Comparison of ENCODE assay signal across 31 cellular contexts in genomic region chr9:18749711-18750110, GRCh38.
A peak's percentile ranks its signal among the peaks of the same experiment; 100 is the strongest.
DNase-seq lines count a peak whose midpoint lies in the region; ATAC-seq and TF ChIP-seq lines count a peak whose summit lies in the region.
"Had no signal": no experiment of that assay in that cellular context is flagged by ENCODE, and none has a peak within 500 bp of the region (broad histone marks: within the 10 kb centered on the region; RNA-seq: fewer than 3 reads in every experiment).

No MANE protein-coding gene starts in this region.

- intact Hi-C loops in thyroid gland (cut with DNase I) = no loop called here

- H3K27ac ChIP-seq in Karpas-422 (ENCODE audit: low read length) = no peak overlapping the region
- H3K27ac ChIP-seq in thyroid gland = peak overlapping the region in 1 of 3 donors; percentile 32
- H3K27ac ChIP-seq: 22Rv1; A549; BLaER1; BLaER1 treated with 17β-estradiol and CSF1 and Interleukin-3, amounts not matched to agents 10 nM and 100 nM; C4-2B had no signal

- ATAC-seq in HG02938 (IDR thresholded peaks at IDR 0.05; ENCODE audit: unreplicated experiment) (no peak), WTC11 (no peak)
- ATAC-seq: A549; CD8-positive, alpha-beta T cell had no signal

- POLR2A ChIA-PET in WTC11 (lab: Charles Lee) = no interaction called here

- H3K4me3 ChIP-seq in Karpas-422 (ENCODE audit: low read length) (no peak overlapping the region), thyroid gland (replicated peaks in 1 of 3) (no peak overlapping the region)
- H3K4me3 ChIP-seq: A549; BLaER1; BLaER1 treated with 17β-estradiol and CSF1 and Interleukin-3, amounts not matched to agents 10 nM and 100 nM had no signal

- no peaks in the 10 kb centered on the region for H3K27me3 Mint-ChIP-seq in WTC11 (ENCODE audit: low read depth)
- H3K27me3 Mint-ChIP-seq: B cell; CD4-positive, CD25-positive, alpha-beta regulatory T cell had no signal

- peaks cover 3% of the 10 kb centered on the region; the same call in 1 of the 2 replicates for H3K9me3 Mint-ChIP-seq in WTC11
- H3K9me3 Mint-ChIP-seq: CD14-positive monocyte; CD4-positive, alpha-beta memory T cell; CD4-positive, alpha-beta T cell; CD4-positive, CD25-positive, alpha-beta regulatory T cell; CD8-positive, alpha-beta memory T cell; CD8-positive, alpha-beta T cell had no signal

- H4K20me1 ChIP-seq in Karpas-422 (ENCODE audit: insufficient read depth, low read depth, low read length) = no peaks in the 10 kb centered on the region
- H4K20me1 ChIP-seq: BLaER1; BLaER1 treated with 17β-estradiol and CSF1 and Interleukin-3, amounts not matched to agents 10 nM and 100 nM had no signal

- H2AFZ ChIP-seq in Karpas-422 (ENCODE audit: low read length) = no peak overlapping the region

- H3K36me3 ChIP-seq in Karpas-422 (ENCODE audit: insufficient read depth, low read length) (no peaks in the 10 kb centered on the region), thyroid gland (no peaks in the 10 kb centered on the region)
- H3K36me3 ChIP-seq: BE2C; BLaER1; BLaER1 treated with 17β-estradiol and CSF1 and Interleukin-3, amounts not matched to agents 10 nM and 100 nM had no signal

- H3K27me3 ChIP-seq in Karpas-422 (ENCODE audit: low read length) = no peaks in the 10 kb centered on the region
- H3K27me3 ChIP-seq in thyroid gland = no peaks in the 10 kb centered on the region
- H3K27me3 ChIP-seq: BE2C; BLaER1; BLaER1 treated with 17β-estradiol and CSF1 and Interleukin-3, amounts not matched to agents 10 nM and 100 nM had no signal

- H3K9me3 ChIP-seq in Karpas-422 (ENCODE audit: low read length) (no peaks in the 10 kb centered on the region), thyroid gland (no peaks in the 10 kb centered on the region)
- H3K9me3 ChIP-seq: A549; BE2C; BLaER1; BLaER1 treated with 17β-estradiol and CSF1 and Interleukin-3, amounts not matched to agents 10 nM and 100 nM; Caco-2 had no signal

- no peak for TF ChIP-seq POLR2A in thyroid gland (IDR thresholded peaks at IDR 0.05)

- no peak overlapping the region for H3K4me2 ChIP-seq in Karpas-422 (ENCODE audit: low read depth, low read length, poor library complexity, severe bottlenecking)
- H3K4me2 ChIP-seq: A549; BLaER1; BLaER1 treated with 17β-estradiol and CSF1 and Interleukin-3, amounts not matched to agents 10 nM and 100 nM had no signal

- no peaks in the 10 kb centered on the region for H3K79me2 ChIP-seq in Karpas-422 (ENCODE audit: low read length)

- H3K4me3 Mint-ChIP-seq in WTC11 = no peak overlapping the region
- H3K4me3 Mint-ChIP-seq: B cell; CD14-positive monocyte; CD4-positive, alpha-beta memory T cell; CD4-positive, alpha-beta T cell; CD4-positive, CD25-positive, alpha-beta regulatory T cell; CD8-positive, alpha-beta memory T cell; CD8-positive, alpha-beta T cell had no signal

- no peak for TF ChIP-seq CTCF in thyroid gland (IDR thresholded peaks at IDR 0.05)
- no peak for TF ChIP-seq CTCF in WTC11 (IDR thresholded peaks at IDR 0.05)

- no peaks in the 10 kb centered on the region for H3K36me3 Mint-ChIP-seq in WTC11
- H3K36me3 Mint-ChIP-seq: CD14-positive monocyte; CD4-positive, alpha-beta memory T cell; CD4-positive, CD25-positive, alpha-beta regulatory T cell; CD8-positive, alpha-beta memory T cell; CD8-positive, alpha-beta T cell had no signal

- H3K9ac ChIP-seq in Karpas-422 (ENCODE audit: low read length) = no peak overlapping the region
- H3K9ac ChIP-seq: BLaER1; BLaER1 treated with 17β-estradiol and CSF1 and Interleukin-3, amounts not matched to agents 10 nM and 100 nM had no signal

- CTCF ChIA-PET in WTC11 (lab: Charles Lee) = no interaction called here

- peak; percentile 58 for DNase-seq in Karpas-422
- peak; percentile 59 to 61 for DNase-seq in thyroid gland
- no peak for DNase-seq in WTC11 (ENCODE audit: low spot score)
- DNase-seq: 8988T; ACHN; AML-193; BE2C; C1 segment of cervical spinal cord; Caco-2; Calu3; CD4-positive, alpha-beta memory T cell; CD4-positive, alpha-beta T cell; CD4-positive, CD25-positive, alpha-beta regulatory T cell; CD8-positive, alpha-beta memory T cell; CD8-positive, alpha-beta T cell; COR-L47; DMS 273 treated with DMSO at 0.1 percent for 48 hours; DMS153; DMS53; DMS79; DMS79 treated with DMSO at 0.1 percent for 48 hours; DND-41; EL had no signal

- H3K4me1 Mint-ChIP-seq in WTC11 = no peaks in the 10 kb centered on the region
- H3K4me1 Mint-ChIP-seq: B cell; CD14-positive monocyte; CD4-positive, alpha-beta memory T cell; CD4-positive, CD25-positive, alpha-beta regulatory T cell; CD8-positive, alpha-beta memory T cell had no signal

- no peaks in the 10 kb centered on the region for H3K9me2 ChIP-seq in Karpas-422 (replicated peaks; ENCODE audit: insufficient read depth, low read length)

- 37 to 42% methylated on average over 1 of the region's 1 CpG for WGBS in thyroid gland, 2 donors

- peaks cover 10% of the 10 kb centered on the region for H3K4me1 ChIP-seq in Karpas-422 (ENCODE audit: low read length)
- H3K4me1 ChIP-seq in thyroid gland = peaks cover 41 to 49% of the 10 kb centered on the region in 2 donors
- H3K4me1 ChIP-seq: A549; BE2C; BLaER1; BLaER1 treated with 17β-estradiol and CSF1 and Interleukin-3, amounts not matched to agents 10 nM and 100 nM; Caco-2 had no signal

- H3K27ac Mint-ChIP-seq in WTC11 = no peak overlapping the region
- H3K27ac Mint-ChIP-seq: B cell; CD14-positive monocyte; CD4-positive, alpha-beta memory T cell; CD4-positive, alpha-beta T cell; CD4-positive, CD25-positive, alpha-beta regulatory T cell; CD8-positive, alpha-beta T cell had no signal

TF ChIP-seq in WTC11, 78 proteins besides CTCF, POLR2A, EP300 and RAD21 (continues in another document):
- TF ChIP-seq, protein P1, sequence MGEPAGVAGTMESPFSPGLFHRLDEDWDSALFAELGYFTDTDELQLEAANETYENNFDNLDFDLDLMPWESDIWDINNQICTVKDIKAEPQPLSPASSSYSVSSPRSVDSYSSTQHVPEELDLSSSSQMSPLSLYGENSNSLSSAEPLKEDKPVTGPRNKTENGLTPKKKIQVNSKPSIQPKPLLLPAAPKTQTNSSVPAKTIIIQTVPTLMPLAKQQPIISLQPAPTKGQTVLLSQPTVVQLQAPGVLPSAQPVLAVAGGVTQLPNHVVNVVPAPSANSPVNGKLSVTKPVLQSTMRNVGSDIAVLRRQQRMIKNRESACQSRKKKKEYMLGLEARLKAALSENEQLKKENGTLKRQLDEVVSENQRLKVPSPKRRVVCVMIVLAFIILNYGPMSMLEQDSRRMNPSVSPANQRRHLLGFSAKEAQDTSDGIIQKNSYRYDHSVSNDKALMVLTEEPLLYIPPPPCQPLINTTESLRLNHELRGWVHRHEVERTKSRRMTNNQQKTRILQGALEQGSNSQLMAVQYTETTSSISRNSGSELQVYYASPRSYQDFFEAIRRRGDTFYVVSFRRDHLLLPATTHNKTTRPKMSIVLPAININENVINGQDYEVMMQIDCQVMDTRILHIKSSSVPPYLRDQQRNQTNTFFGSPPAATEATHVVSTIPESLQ (CRISPR knock-in tag; IDR thresholded peaks at IDR 0.05) = no peak
- TF ChIP-seq PREB (CRISPR knock-in tag; IDR thresholded peaks at IDR 0.05; ENCODE audit: borderline replicate concordance) = no peak
- TF ChIP-seq KAT7 (CRISPR knock-in tag; IDR thresholded peaks at IDR 0.05; ENCODE audit: borderline replicate concordance) = no peak
- no peak for TF ChIP-seq HMGA2 (CRISPR knock-in tag; IDR thresholded peaks at IDR 0.05)
- no peak for TF ChIP-seq NR2C2 (CRISPR knock-in tag; IDR thresholded peaks at IDR 0.05)
- TF ChIP-seq ETV6 (CRISPR knock-in tag; IDR thresholded peaks at IDR 0.05) = no peak
- no peak for TF ChIP-seq ATF1 (CRISPR knock-in tag; IDR thresholded peaks at IDR 0.05)
- TF ChIP-seq STAT6 (CRISPR knock-in tag; conservative IDR thresholded peaks at IDR 0.05; ENCODE audit: low read depth) = no peak
- no peak for TF ChIP-seq GABPB1 (CRISPR knock-in tag; IDR thresholded peaks at IDR 0.05)
- TF ChIP-seq TEAD1 (CRISPR knock-in tag; IDR thresholded peaks at IDR 0.05) = no peak
- TF ChIP-seq E2F1 (CRISPR knock-in tag; IDR thresholded peaks at IDR 0.05) = no peak
